ENCODE assay signal across 23 cellular contexts in genomic region chr9:36064448-36065037, GRCh38. TPM values are rescaled to one million over a fixed set of nuclear protein-coding genes. Genes with fewer than 3 reads are reported as not detected.
DNase-seq lines count a peak whose midpoint lies in the region; ATAC-seq and TF ChIP-seq lines count a peak whose summit lies in the region.
"Had no signal": no experiment of that assay in that cellular context is flagged by ENCODE, and none has a peak within 500 bp of the region (broad histone marks: within the 10 kb centered on the region; RNA-seq: fewer than 3 reads in every experiment).

No MANE protein-coding gene starts in this region.

- no peak for TF ChIP-seq CTCF in mammary epithelial cell (conservative IDR thresholded peaks at IDR 0.05 in 1 of 2, IDR thresholded peaks at IDR 0.05 in 1 of 2; ENCODE audit: extremely low read depth in 1 of 2, insufficient read depth in 1 of 2, low read depth in 1 of 2, low read length in 2 of 2)
- TF ChIP-seq CTCF in breast epithelium (IDR thresholded peaks at IDR 0.05): no peak
- TF ChIP-seq CTCF in astrocyte of the spinal cord (IDR thresholded peaks at IDR 0.05; ENCODE audit: low read depth, low read length): no peak
- TF ChIP-seq CTCF in foreskin fibroblast (IDR thresholded peaks at IDR 0.05; ENCODE audit: low read depth, low read length): no peak
- no peak for TF ChIP-seq CTCF in body of pancreas (IDR thresholded peaks at IDR 0.05)

- no peak overlapping the region for H2AFZ ChIP-seq in mammary epithelial cell (ENCODE audit: low read depth, low read length)
- H2AFZ ChIP-seq: neural progenitor cell had no signal

- H3K9ac ChIP-seq in mammary epithelial cell (ENCODE audit: insufficient read depth, low read length): no peak overlapping the region
- H3K9ac ChIP-seq: neural progenitor cell had no signal

- H3K79me2 ChIP-seq in mammary epithelial cell (ENCODE audit: insufficient read depth, low read length): no peaks in the 10 kb centered on the region

- no peaks in the 10 kb centered on the region for H4K20me1 ChIP-seq in mammary epithelial cell (ENCODE audit: insufficient read depth, low read length)

- H3K27ac ChIP-seq in mammary epithelial cell (ENCODE audit: insufficient read depth, low read depth, low read length): no peak overlapping the region
- H3K27ac ChIP-seq in breast epithelium: no peak overlapping the region
- H3K27ac ChIP-seq in body of pancreas: no peak overlapping the region
- H3K27ac ChIP-seq: C4-2B, HL-60, neural progenitor cell had no signal

- no TSS peak for BruUV-seq in mammary epithelial cell (replicated peaks; lab: Mats Ljungman, UMichigan)

- TF ChIP-seq POLR2A in breast epithelium (IDR thresholded peaks at IDR 0.05) (no peak), body of pancreas (IDR thresholded peaks at IDR 0.05) (no peak)

- dilution Hi-C loops in mammary epithelial cell (cut with HindIII; ENCODE audit: low sequenced_read_pairs): no loop called here

- in situ Hi-C loops in mammary epithelial cell (cut with MboI; ENCODE audit: low sequenced_read_pairs in 2 of 2): no loop called here
- in situ Hi-C loops in astrocyte of the spinal cord (cut with HindIII; ENCODE audit: low sequenced_read_pairs): no loop called here

- CTCF ChIA-PET in mammary epithelial cell (lab: Charles Lee; ENCODE audit: low non-redundant PET): no interaction called here

- intact Hi-C loops in mammary epithelial cell (cut with micrococcal nuclease): no loop called here
- intact Hi-C loops in breast epithelium (cut with DNase I; ENCODE audit: low total_unique reads): no loop called here
- intact Hi-C loops in body of pancreas (cut with DNase I): no loop called here

- DNase-seq in mammary epithelial cell: peak; percentile 24
- no peak for DNase-seq in breast epithelium (ENCODE audit: low spot score in 2 of 2)
- peak; percentile 38 for DNase-seq in astrocyte of the spinal cord (ENCODE audit: low read depth, low spot score)
- DNase-seq in foreskin fibroblast: peak; percentile 48 to 74
- DNase-seq in body of pancreas: no peak
- DNase-seq in NCI-H1105 (lab: John Stamatoyannopoulos, UW): no peak
- no peak for DNase-seq in NCI-H2227 (lab: John Stamatoyannopoulos, UW; ENCODE audit: unreplicated experiment)
- DNase-seq: 8988T; activated T-cell treated with anti-CD3 and anti-CD28 coated beads, Interleukin-2, amount 50 U/mL, for 72 hours; central memory CD4-positive, alpha-beta T cell; DMS 273 treated with DMSO at 0.1 percent for 48 hours; effector CD8-positive, alpha-beta T cell; H9; hypothalamus; NCI-H2029 treated with DMSO at 0.1 percent for 48 hours; NCI-H748 treated with DMSO at 0.1 percent for 48 hours; PC-3; SIG-M5 had no signal

- H3K9me3 ChIP-seq in mammary epithelial cell (replicated peaks; ENCODE audit: insufficient read depth, low read length): no peaks in the 10 kb centered on the region
- H3K9me3 ChIP-seq in breast epithelium: no peaks in the 10 kb centered on the region
- no peaks in the 10 kb centered on the region for H3K9me3 ChIP-seq in body of pancreas

- H3K4me2 ChIP-seq in mammary epithelial cell (ENCODE audit: insufficient read depth, low read depth, low read length): no peak overlapping the region
- H3K4me2 ChIP-seq: neural progenitor cell had no signal

- no peak for ATAC-seq in body of pancreas
- no peak for ATAC-seq in GM21390 (IDR thresholded peaks at IDR 0.05; ENCODE audit: unreplicated experiment)
- ATAC-seq: activated T-cell treated with anti-CD3 and anti-CD28 coated beads, Interleukin-2, amount 50 U/mL, for 72 hours; PC-3; WTC11 had no signal

- no peak overlapping the region for H3K4me3 ChIP-seq in mammary epithelial cell (replicated peaks in 1 of 3; ENCODE audit: insufficient read depth in 1 of 3, low read depth in 2 of 3, low read length in 3 of 3)
- H3K4me3 ChIP-seq in breast epithelium: no peak overlapping the region
- H3K4me3 ChIP-seq in astrocyte of the spinal cord (ENCODE audit: low read depth, low read length): no peak overlapping the region
- no peak overlapping the region for H3K4me3 ChIP-seq in foreskin fibroblast (ENCODE audit: low read depth in 1 of 2, low read length in 2 of 2)
- no peak overlapping the region for H3K4me3 ChIP-seq in body of pancreas
- H3K4me3 ChIP-seq: neural progenitor cell had no signal

- H3K36me3 ChIP-seq in mammary epithelial cell (ENCODE audit: insufficient read depth, low read length) (no peaks in the 10 kb centered on the region), breast epithelium (no peaks in the 10 kb centered on the region), body of pancreas (replicated peaks in 1 of 2; ENCODE audit: insufficient read depth in 1 of 2, low read depth in 2 of 2) (no peaks in the 10 kb centered on the region)

- H3K4me1 ChIP-seq in mammary epithelial cell (ENCODE audit: insufficient read depth, low read length): no peaks in the 10 kb centered on the region
- no peaks in the 10 kb centered on the region for H3K4me1 ChIP-seq in breast epithelium
- H3K4me1 ChIP-seq in body of pancreas: no peaks in the 10 kb centered on the region
- H3K4me1 ChIP-seq: neural progenitor cell had no signal

- H3K27me3 ChIP-seq in mammary epithelial cell (ENCODE audit: insufficient read depth, low read length): no peaks in the 10 kb centered on the region
- H3K27me3 ChIP-seq in breast epithelium: no peaks in the 10 kb centered on the region
- no peaks in the 10 kb centered on the region for H3K27me3 ChIP-seq in body of pancreas
- H3K27me3 ChIP-seq: neural progenitor cell had no signal

- WGBS in mammary epithelial cell (ENCODE audit: low coverage, missing lambda C conversion rate): 54% methylated on average over 1 of the region's 1 CpG
- 23 to 25% methylated on average over 1 of the region's 1 CpG for WGBS in body of pancreas, 2 donors

RNA-seq across cellular contexts. Expression of gene RECK, which starts 27.8 kb away (rescaled TPM):
- 10 to 100 TPM in 1 of 2 donors, 1 to 10 TPM in 1; 5.6 to 12.7 TPM for total RNA-seq in mammary epithelial cell
- 4.1 TPM for polyA plus RNA-seq in mammary epithelial cell
- 5.5 TPM for polyA minus RNA-seq in mammary epithelial cell
- 10 to 100 TPM; 12.7 to 25.6 (median 17.7) TPM for total RNA-seq in breast epithelium
- 1 to 10 TPM; 2.6 to 7.0 TPM for total RNA-seq in body of pancreas

Comparison
In these comparisons a context has a peak if more than half of its experiments do, and no peak if none do; other contexts are left out.
1. DNase-seq: peak in mammary epithelial cell (single experiment), astrocyte of the spinal cord (single experiment) and foreskin fibroblast (2 of 2); none in breast epithelium (0 of 2), body of pancreas (0 of 4), NCI-H1105 (single experiment) and NCI-H2227 (single experiment).